ENCODE assay signal across 9 cellular contexts in the genomic region with DNA sequence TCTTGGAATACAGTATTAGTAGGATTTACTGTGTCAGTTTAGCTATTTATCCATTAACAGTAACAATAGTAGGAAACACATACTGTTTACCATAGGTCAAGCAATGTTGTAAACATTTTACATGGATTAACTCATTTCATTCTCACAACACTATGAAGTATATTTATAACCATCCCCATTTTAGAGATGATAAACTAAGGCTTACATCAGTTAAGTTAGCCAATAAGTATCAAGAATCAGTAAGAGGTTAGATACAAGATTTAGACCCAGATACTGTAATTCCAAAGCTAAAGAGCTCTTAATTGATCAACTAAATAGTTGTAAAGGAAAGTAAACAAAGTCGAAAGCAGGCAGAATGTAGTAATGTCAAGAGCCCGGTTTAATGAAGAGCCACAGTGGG. TPM values are rescaled to one million over a fixed set of nuclear protein-coding genes. Genes with fewer than 3 reads are reported as not detected.
A peak's percentile ranks its signal among the peaks of the same experiment; 100 is the strongest.
DNase-seq lines count a peak whose midpoint lies in the region; ATAC-seq and TF ChIP-seq lines count a peak whose summit lies in the region.
"Had no signal": no experiment of that assay in that cellular context is flagged by ENCODE, and none has a peak within 500 bp of the region (broad histone marks: within the 10 kb centered on the region; RNA-seq: fewer than 3 reads in every experiment).

No MANE protein-coding gene starts in this region.

- H3K27ac Mint-ChIP-seq in CD4-positive, alpha-beta T cell = peak overlapping the region; percentile 84

- no peak for TF ChIP-seq RAD21 in neural cell (conservative IDR thresholded peaks at IDR 0.05)

- ATAC-seq in CD4-positive, alpha-beta T cell (ENCODE audit: poor library complexity) = no peak
- ATAC-seq in GM21825 (IDR thresholded peaks at IDR 0.05; ENCODE audit: unreplicated experiment) = no peak
- no peak for ATAC-seq in HG03045 (IDR thresholded peaks at IDR 0.05; ENCODE audit: unreplicated experiment)

- peak overlapping the region; percentile 87 for H3K4me2 ChIP-seq in Loucy (ENCODE audit: low read depth, low read length, poor library complexity, severe bottlenecking)
- H3K4me2 ChIP-seq in neural cell (ENCODE audit: low read length) = peak overlapping the region; percentile 85

- intact Hi-C loops in CD4-positive, alpha-beta T cell (cut with DNase I, micrococcal nuclease) = loop anchor here in 1 of 2 experiments (2.0 kb wide), 1 partner anchor 55 kb away; no protein-coding TSS in a partner anchor

- no peak for TF ChIP-seq CTCF in CD4-positive, alpha-beta T cell (IDR thresholded peaks at IDR 0.05)
- TF ChIP-seq CTCF in Loucy (conservative IDR thresholded peaks at IDR 0.05; ENCODE audit: low read length) (no peak), neural cell (IDR thresholded peaks at IDR 0.05; ENCODE audit: poor library complexity, severe bottlenecking) (no peak)

- peaks cover 37% of the 10 kb centered on the region for H3K4me1 ChIP-seq in Loucy (ENCODE audit: insufficient read depth, low read length, poor library complexity, severe bottlenecking)
- H3K4me1 ChIP-seq in effector memory CD4-positive, alpha-beta T cell (ENCODE audit: control insufficient read depth, insufficient read depth, low read length, poor library complexity, severe bottlenecking) = peaks cover 7% of the 10 kb centered on the region

- H3K27me3 Mint-ChIP-seq in CD4-positive, alpha-beta T cell = peaks cover 5% of the 10 kb centered on the region

- H3F3A ChIP-seq in Loucy (ENCODE audit: low read depth) = no peaks in the 10 kb centered on the region
- no peaks in the 10 kb centered on the region for H3F3A ChIP-seq in neural cell (ENCODE audit: insufficient read depth, low read length, poor library complexity, severe bottlenecking)

- peak overlapping the region; percentile 92 for H3K4me3 Mint-ChIP-seq in CD4-positive, alpha-beta T cell

- H3K4me3 ChIP-seq in Loucy (ENCODE audit: low read length, poor library complexity, severe bottlenecking) = peak overlapping the region; percentile 77
- H3K4me3 ChIP-seq in effector memory CD4-positive, alpha-beta T cell (ENCODE audit: insufficient read depth, low read depth, low read length, poor library complexity, severe bottlenecking) = peak overlapping the region; percentile 78
- H3K4me3 ChIP-seq in neural cell (ENCODE audit: low read length) = peak overlapping the region; percentile 78

- H3K4me1 Mint-ChIP-seq in CD4-positive, alpha-beta T cell (ENCODE audit: low read depth) = peaks cover 50% of the 10 kb centered on the region

- CTCF ChIA-PET in CD4-positive, alpha-beta T cell (lab: Charles Lee) = no interaction called here

- H3K36me3 ChIP-seq in Loucy (ENCODE audit: insufficient read depth, low read length) = no peaks in the 10 kb centered on the region
- H3K36me3 ChIP-seq in effector memory CD4-positive, alpha-beta T cell (ENCODE audit: control insufficient read depth, insufficient read depth, low read length) = peaks cover 10% of the 10 kb centered on the region
- H3K36me3 ChIP-seq in neural cell (ENCODE audit: insufficient read depth, low read length) = no peaks in the 10 kb centered on the region

- no peak for TF ChIP-seq EP300 in neural cell (conservative IDR thresholded peaks at IDR 0.05; ENCODE audit: poor library complexity, severe bottlenecking)

- DNase-seq in CD4-positive, alpha-beta T cell = no peak
- DNase-seq in effector memory CD4-positive, alpha-beta T cell = no peak
- no peak for DNase-seq in GM19238 (ENCODE audit: insufficient read length, low spot score)
- no peak for DNase-seq in pons (ENCODE audit: low spot score)
- DNase-seq: activated CD4-positive, alpha-beta T cell treated with anti-CD3 and anti-CD28 coated beads, Interleukin-2, amount 50 U/mL, for 1 hour had no signal

- H2AFZ ChIP-seq in Loucy (ENCODE audit: low read length) (no peak overlapping the region), neural cell (ENCODE audit: low read depth, low read length) (no peak overlapping the region)

- no peaks in the 10 kb centered on the region for H3K9me2 ChIP-seq in Loucy (replicated peaks; ENCODE audit: low read depth, low read length)
- H3K9me2 ChIP-seq in neural cell (ENCODE audit: insufficient read depth, low read length) = no peaks in the 10 kb centered on the region

- H4K20me1 ChIP-seq in Loucy (ENCODE audit: insufficient read depth, low read length, poor library complexity, severe bottlenecking) (no peaks in the 10 kb centered on the region), neural cell (ENCODE audit: insufficient read depth) (no peaks in the 10 kb centered on the region)

- no peaks in the 10 kb centered on the region for H3K9me3 ChIP-seq in CD4-positive, alpha-beta T cell (ENCODE audit: control insufficient read depth, low read length)
- H3K9me3 ChIP-seq in Loucy (ENCODE audit: insufficient read depth, low read depth, low read length) (no peaks in the 10 kb centered on the region), neural cell (ENCODE audit: low read length) (no peaks in the 10 kb centered on the region)
- H3K9me3 ChIP-seq in effector memory CD4-positive, alpha-beta T cell (ENCODE audit: control insufficient read depth, low read length) = no peaks in the 10 kb centered on the region

- POLR2A ChIA-PET in CD4-positive, alpha-beta T cell (lab: Charles Lee) = no interaction called here

- peak overlapping the region; percentile 63 for H3K9ac ChIP-seq in Loucy (ENCODE audit: low read depth, low read length, poor library complexity, severe bottlenecking)
- no peak overlapping the region for H3K9ac ChIP-seq in neural cell (ENCODE audit: low read length)

- H3K27me3 ChIP-seq in CD4-positive, alpha-beta T cell (ENCODE audit: control insufficient read depth, insufficient read depth, low read length) = no peaks in the 10 kb centered on the region
- H3K27me3 ChIP-seq in Loucy (ENCODE audit: insufficient read depth, low read length, poor library complexity, severe bottlenecking) = no peaks in the 10 kb centered on the region
- H3K27me3 ChIP-seq in effector memory CD4-positive, alpha-beta T cell (replicated peaks; ENCODE audit: control insufficient read depth, insufficient read depth, low read length, poor library complexity, severe bottlenecking) = no peaks in the 10 kb centered on the region
- no peaks in the 10 kb centered on the region for H3K27me3 ChIP-seq in neural cell (ENCODE audit: insufficient read depth, low read depth, low read length)

- peaks cover 52% of the 10 kb centered on the region for H3K36me3 Mint-ChIP-seq in CD4-positive, alpha-beta T cell (ENCODE audit: low read depth)

- peaks cover 33% of the 10 kb centered on the region for H3K79me2 ChIP-seq in Loucy (ENCODE audit: insufficient read depth, low read length)
- H3K79me2 ChIP-seq in neural cell (replicated peaks; ENCODE audit: insufficient read depth, low read length) = peaks cover 27% of the 10 kb centered on the region

- H3K27ac ChIP-seq in CD4-positive, alpha-beta T cell (ENCODE audit: low read depth, low read length) = no peak overlapping the region
- H3K27ac ChIP-seq in effector memory CD4-positive, alpha-beta T cell (ENCODE audit: insufficient read depth, low read length, poor library complexity, severe bottlenecking) = no peak overlapping the region
- H3K27ac ChIP-seq in neural cell (ENCODE audit: low read length) = no peak overlapping the region

- H3K9me3 Mint-ChIP-seq in CD4-positive, alpha-beta T cell = no peaks in the 10 kb centered on the region

TF ChIP-seq in neural cell, 6 proteins besides CTCF, POLR2A, EP300 and RAD21:
- TF ChIP-seq MXI1 (conservative IDR thresholded peaks at IDR 0.05; ENCODE audit: poor library complexity, severe bottlenecking) = no peak
- no peak for TF ChIP-seq POLR2AphosphoS5 (IDR thresholded peaks at IDR 0.05)
- TF ChIP-seq TAF1 (IDR thresholded peaks at IDR 0.05; ENCODE audit: low read depth) = no peak
- TF ChIP-seq, protein P1, sequence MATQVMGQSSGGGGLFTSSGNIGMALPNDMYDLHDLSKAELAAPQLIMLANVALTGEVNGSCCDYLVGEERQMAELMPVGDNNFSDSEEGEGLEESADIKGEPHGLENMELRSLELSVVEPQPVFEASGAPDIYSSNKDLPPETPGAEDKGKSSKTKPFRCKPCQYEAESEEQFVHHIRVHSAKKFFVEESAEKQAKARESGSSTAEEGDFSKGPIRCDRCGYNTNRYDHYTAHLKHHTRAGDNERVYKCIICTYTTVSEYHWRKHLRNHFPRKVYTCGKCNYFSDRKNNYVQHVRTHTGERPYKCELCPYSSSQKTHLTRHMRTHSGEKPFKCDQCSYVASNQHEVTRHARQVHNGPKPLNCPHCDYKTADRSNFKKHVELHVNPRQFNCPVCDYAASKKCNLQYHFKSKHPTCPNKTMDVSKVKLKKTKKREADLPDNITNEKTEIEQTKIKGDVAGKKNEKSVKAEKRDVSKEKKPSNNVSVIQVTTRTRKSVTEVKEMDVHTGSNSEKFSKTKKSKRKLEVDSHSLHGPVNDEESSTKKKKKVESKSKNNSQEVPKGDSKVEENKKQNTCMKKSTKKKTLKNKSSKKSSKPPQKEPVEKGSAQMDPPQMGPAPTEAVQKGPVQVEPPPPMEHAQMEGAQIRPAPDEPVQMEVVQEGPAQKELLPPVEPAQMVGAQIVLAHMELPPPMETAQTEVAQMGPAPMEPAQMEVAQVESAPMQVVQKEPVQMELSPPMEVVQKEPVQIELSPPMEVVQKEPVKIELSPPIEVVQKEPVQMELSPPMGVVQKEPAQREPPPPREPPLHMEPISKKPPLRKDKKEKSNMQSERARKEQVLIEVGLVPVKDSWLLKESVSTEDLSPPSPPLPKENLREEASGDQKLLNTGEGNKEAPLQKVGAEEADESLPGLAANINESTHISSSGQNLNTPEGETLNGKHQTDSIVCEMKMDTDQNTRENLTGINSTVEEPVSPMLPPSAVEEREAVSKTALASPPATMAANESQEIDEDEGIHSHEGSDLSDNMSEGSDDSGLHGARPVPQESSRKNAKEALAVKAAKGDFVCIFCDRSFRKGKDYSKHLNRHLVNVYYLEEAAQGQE (IDR thresholded peaks at IDR 0.05; ENCODE audit: borderline replicate concordance) = no peak
- no peak for TF ChIP-seq EZH2 (IDR thresholded peaks at IDR 0.05; ENCODE audit: borderline replicate concordance, insufficient read depth, low read length, poor library complexity, severe bottlenecking)
- TF ChIP-seq SMC3 (conservative IDR thresholded peaks at IDR 0.05; ENCODE audit: poor library complexity) = no peak
TF ChIP-seq in neural cell: peak in this region for 0.

RNA-seq across cellular contexts. Expression of a gene that starts 1.1 kb away (rescaled TPM):
- total RNA-seq in CD4-positive, alpha-beta T cell = 1 to 10 TPM; 8.8 to 8.9 TPM
- polyA plus RNA-seq in neural cell = 27.0 and 27.7 TPM in 2 replicates
- polyA minus RNA-seq in neural cell = 43.6 and 46.8 TPM in 2 replicates

RNA-seq across cellular contexts. Expression of a gene that starts 36.2 kb away (rescaled TPM):
- total RNA-seq in CD4-positive, alpha-beta T cell = not detected
- 0.34 and 0.58 TPM in 2 replicates for polyA plus RNA-seq in neural cell
- 0.46 and 0.73 TPM in 2 replicates for polyA minus RNA-seq in neural cell

RNA-seq across cellular contexts. Expression of a gene that starts 56.3 kb away (rescaled TPM):
- total RNA-seq in CD4-positive, alpha-beta T cell = 10 to 100 TPM; 11.7 to 13.3 TPM
- polyA plus RNA-seq in neural cell = 149 and 189 TPM in 2 replicates
- 34.6 and 41.1 TPM in 2 replicates for polyA minus RNA-seq in neural cell
